25 cellular contexts compared by ENCODE assay signal in genomic region chr15:25188051-25188450, GRCh38.
"Had no signal": no experiment of that assay in that cellular context is flagged by ENCODE, and none has a peak within 500 bp of the region (broad histone marks: within the 10 kb centered on the region; RNA-seq: fewer than 3 reads in every experiment).

No MANE protein-coding gene starts in this region.

- DNase-seq: cerebellar nuclear complex; colonic mucosa; cortex of kidney; effector CD8-positive, alpha-beta T cell; effector memory CD8-positive, alpha-beta T cell; endodermal cell; erythroblast; esophagus squamous epithelium; foreskin fibroblast; foreskin melanocyte; gastrocnemius medialis; glutamatergic neuron; head of caudate nucleus; heart right ventricle; hippocampal formation; kidney glomerular epithelial cell; lower lobe of right lung; mesenchymal stem cell had no signal

- ATAC-seq: effector memory CD8-positive, alpha-beta T cell; esophagus mucosa; gastrocnemius medialis; heart right ventricle; left lung; lower lobe of right lung; mucosa of descending colon had no signal

- H3K4me3 ChIP-seq: colonic mucosa, esophagus squamous epithelium, gastrocnemius medialis, heart right ventricle, left lung, lower lobe of right lung, mucosa of descending colon had no signal

- H3K36me3 ChIP-seq: colonic mucosa, esophagus squamous epithelium, gastrocnemius medialis, heart right ventricle, left lung, lower lobe of right lung had no signal

- H3K27ac ChIP-seq: colonic mucosa, epithelial cell of prostate, esophagus squamous epithelium, gastrocnemius medialis, heart right ventricle, left lung, lower lobe of right lung had no signal

- H3K4me1 ChIP-seq: colonic mucosa, esophagus squamous epithelium, gastrocnemius medialis, heart right ventricle, left lung, lower lobe of right lung had no signal

- FAIRE-seq: endometrium, islet of Langerhans, keratinocyte had no signal

- H3K9me3 ChIP-seq: colonic mucosa, gastrocnemius medialis, lower lobe of right lung had no signal
